ENCODE assay signal across 1 cellular context in the genomic region with DNA sequence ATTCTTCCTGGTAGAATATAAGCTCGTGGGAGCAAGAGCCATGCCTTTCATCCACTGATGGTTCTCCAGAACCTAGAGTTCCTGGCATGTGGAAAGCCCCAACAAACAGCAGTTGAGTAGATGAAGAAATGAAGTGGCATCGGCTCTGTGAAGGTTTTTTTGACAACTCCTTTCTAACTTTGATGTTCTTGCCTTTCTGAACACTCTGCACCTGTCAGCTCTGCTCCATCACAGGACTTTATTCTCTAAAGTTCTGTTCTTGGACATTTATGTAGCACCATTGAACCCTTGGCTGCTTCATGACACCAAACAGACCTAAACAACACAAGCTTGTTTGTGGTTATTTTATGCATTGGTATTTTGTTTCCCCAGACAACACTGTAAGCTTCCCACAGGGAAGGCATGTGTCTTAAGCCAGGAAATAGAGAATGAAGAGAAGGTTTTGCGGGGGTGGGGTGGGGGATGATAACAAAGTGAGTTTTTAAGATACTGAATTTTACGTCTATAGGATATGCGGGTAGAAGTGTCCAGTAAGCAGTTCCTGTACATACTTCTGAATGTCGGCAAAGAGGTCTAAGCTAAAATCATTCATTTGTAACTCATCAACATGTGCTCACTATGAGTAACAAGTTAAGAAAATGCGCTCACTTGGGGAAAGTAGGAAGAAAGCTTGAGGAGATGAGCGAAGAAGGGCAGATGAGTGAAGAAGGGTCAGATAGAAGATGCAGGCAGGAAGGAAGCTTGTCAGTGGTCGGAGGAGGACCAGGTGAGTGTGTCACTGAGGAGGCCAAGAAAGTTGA.
A peak's percentile ranks its signal among the peaks of the same experiment; 100 is the strongest.
TF ChIP-seq lines count a peak whose summit lies in the region.

No MANE protein-coding gene starts in this region.

TF ChIP-seq in GM12878, 131 proteins besides CTCF, POLR2A, EP300 and RAD21 (continued from another document and continues in another):
- TF ChIP-seq, protein P1, sequence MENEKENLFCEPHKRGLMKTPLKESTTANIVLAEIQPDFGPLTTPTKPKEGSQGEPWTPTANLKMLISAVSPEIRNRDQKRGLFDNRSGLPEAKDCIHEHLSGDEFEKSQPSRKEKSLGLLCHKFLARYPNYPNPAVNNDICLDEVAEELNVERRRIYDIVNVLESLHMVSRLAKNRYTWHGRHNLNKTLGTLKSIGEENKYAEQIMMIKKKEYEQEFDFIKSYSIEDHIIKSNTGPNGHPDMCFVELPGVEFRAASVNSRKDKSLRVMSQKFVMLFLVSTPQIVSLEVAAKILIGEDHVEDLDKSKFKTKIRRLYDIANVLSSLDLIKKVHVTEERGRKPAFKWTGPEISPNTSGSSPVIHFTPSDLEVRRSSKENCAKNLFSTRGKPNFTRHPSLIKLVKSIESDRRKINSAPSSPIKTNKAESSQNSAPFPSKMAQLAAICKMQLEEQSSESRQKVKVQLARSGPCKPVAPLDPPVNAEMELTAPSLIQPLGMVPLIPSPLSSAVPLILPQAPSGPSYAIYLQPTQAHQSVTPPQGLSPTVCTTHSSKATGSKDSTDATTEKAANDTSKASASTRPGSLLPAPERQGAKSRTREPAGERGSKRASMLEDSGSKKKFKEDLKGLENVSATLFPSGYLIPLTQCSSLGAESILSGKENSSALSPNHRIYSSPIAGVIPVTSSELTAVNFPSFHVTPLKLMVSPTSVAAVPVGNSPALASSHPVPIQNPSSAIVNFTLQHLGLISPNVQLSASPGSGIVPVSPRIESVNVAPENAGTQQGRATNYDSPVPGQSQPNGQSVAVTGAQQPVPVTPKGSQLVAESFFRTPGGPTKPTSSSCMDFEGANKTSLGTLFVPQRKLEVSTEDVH (IDR thresholded peaks at IDR 0.05; ENCODE audit: low read depth, partially characterized antibody), result no peak
- no peak for TF ChIP-seq CREB1 (IDR thresholded peaks at IDR 0.05; ENCODE audit: low read depth)
- no peak for TF ChIP-seq SUZ12 (IDR thresholded peaks at IDR 0.05; ENCODE audit: unreplicated experiment)
- TF ChIP-seq, protein P2, sequence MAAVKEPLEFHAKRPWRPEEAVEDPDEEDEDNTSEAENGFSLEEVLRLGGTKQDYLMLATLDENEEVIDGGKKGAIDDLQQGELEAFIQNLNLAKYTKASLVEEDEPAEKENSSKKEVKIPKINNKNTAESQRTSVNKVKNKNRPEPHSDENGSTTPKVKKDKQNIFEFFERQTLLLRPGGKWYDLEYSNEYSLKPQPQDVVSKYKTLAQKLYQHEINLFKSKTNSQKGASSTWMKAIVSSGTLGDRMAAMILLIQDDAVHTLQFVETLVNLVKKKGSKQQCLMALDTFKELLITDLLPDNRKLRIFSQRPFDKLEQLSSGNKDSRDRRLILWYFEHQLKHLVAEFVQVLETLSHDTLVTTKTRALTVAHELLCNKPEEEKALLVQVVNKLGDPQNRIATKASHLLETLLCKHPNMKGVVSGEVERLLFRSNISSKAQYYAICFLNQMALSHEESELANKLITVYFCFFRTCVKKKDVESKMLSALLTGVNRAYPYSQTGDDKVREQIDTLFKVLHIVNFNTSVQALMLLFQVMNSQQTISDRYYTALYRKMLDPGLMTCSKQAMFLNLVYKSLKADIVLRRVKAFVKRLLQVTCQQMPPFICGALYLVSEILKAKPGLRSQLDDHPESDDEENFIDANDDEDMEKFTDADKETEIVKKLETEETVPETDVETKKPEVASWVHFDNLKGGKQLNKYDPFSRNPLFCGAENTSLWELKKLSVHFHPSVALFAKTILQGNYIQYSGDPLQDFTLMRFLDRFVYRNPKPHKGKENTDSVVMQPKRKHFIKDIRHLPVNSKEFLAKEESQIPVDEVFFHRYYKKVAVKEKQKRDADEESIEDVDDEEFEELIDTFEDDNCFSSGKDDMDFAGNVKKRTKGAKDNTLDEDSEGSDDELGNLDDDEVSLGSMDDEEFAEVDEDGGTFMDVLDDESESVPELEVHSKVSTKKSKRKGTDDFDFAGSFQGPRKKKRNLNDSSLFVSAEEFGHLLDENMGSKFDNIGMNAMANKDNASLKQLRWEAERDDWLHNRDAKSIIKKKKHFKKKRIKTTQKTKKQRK (IDR thresholded peaks at IDR 0.05; ENCODE audit: low read depth, low read length), result no peak
- no peak for TF ChIP-seq ZNF217 (IDR thresholded peaks at IDR 0.05)
- TF ChIP-seq HDAC6 (IDR thresholded peaks at IDR 0.05; ENCODE audit: unreplicated experiment), result no peak
- peak in 1 of 2 experiments; percentile 80; a peak in 2 of 3 replicates for TF ChIP-seq EGR1 (IDR thresholded peaks at IDR 0.05; ENCODE audit: borderline replicate concordance in 1 of 2, low read depth in 2 of 2, low read length in 2 of 2)
- no peak for TF ChIP-seq PAX5 (IDR thresholded peaks at IDR 0.05; ENCODE audit: borderline replicate concordance, low read depth, low read length)
- no peak; the same call in 1 of the 2 replicates for TF ChIP-seq JUNB (IDR thresholded peaks at IDR 0.05)
- TF ChIP-seq, protein P3, sequence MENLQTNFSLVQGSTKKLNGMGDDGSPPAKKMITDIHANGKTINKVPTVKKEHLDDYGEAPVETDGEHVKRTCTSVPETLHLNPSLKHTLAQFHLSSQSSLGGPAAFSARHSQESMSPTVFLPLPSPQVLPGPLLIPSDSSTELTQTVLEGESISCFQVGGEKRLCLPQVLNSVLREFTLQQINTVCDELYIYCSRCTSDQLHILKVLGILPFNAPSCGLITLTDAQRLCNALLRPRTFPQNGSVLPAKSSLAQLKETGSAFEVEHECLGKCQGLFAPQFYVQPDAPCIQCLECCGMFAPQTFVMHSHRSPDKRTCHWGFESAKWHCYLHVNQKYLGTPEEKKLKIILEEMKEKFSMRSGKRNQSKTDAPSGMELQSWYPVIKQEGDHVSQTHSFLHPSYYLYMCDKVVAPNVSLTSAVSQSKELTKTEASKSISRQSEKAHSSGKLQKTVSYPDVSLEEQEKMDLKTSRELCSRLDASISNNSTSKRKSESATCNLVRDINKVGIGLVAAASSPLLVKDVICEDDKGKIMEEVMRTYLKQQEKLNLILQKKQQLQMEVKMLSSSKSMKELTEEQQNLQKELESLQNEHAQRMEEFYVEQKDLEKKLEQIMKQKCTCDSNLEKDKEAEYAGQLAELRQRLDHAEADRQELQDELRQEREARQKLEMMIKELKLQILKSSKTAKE (IDR thresholded peaks at IDR 0.05; ENCODE audit: low read depth, poor library complexity, severe bottlenecking), result no peak
- no peak for TF ChIP-seq BHLHE40 (IDR thresholded peaks at IDR 0.05; ENCODE audit: borderline replicate concordance in 1 of 2, low read depth in 2 of 2, low read length in 1 of 2)
- TF ChIP-seq CEBPB (IDR thresholded peaks at IDR 0.05; ENCODE audit: borderline replicate concordance in 1 of 2, low read depth in 2 of 2, low read length in 2 of 2), result no peak
- TF ChIP-seq, protein P4, sequence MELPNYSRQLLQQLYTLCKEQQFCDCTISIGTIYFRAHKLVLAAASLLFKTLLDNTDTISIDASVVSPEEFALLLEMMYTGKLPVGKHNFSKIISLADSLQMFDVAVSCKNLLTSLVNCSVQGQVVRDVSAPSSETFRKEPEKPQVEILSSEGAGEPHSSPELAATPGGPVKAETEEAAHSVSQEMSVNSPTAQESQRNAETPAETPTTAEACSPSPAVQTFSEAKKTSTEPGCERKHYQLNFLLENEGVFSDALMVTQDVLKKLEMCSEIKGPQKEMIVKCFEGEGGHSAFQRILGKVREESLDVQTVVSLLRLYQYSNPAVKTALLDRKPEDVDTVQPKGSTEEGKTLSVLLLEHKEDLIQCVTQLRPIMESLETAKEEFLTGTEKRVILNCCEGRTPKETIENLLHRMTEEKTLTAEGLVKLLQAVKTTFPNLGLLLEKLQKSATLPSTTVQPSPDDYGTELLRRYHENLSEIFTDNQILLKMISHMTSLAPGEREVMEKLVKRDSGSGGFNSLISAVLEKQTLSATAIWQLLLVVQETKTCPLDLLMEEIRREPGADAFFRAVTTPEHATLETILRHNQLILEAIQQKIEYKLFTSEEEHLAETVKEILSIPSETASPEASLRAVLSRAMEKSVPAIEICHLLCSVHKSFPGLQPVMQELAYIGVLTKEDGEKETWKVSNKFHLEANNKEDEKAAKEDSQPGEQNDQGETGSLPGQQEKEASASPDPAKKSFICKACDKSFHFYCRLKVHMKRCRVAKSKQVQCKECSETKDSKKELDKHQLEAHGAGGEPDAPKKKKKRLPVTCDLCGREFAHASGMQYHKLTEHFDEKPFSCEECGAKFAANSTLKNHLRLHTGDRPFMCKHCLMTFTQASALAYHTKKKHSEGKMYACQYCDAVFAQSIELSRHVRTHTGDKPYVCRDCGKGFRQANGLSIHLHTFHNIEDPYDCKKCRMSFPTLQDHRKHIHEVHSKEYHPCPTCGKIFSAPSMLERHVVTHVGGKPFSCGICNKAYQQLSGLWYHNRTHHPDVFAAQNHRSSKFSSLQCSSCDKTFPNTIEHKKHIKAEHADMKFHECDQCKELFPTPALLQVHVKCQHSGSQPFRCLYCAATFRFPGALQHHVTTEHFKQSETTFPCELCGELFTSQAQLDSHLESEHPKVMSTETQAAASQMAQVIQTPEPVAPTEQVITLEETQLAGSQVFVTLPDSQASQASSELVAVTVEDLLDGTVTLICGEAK (IDR thresholded peaks at IDR 0.05; ENCODE audit: borderline replicate concordance), result 0 out of 2 replicates have a peak, but pooled peaks have one; percentile 72
- TF ChIP-seq, protein P5, sequence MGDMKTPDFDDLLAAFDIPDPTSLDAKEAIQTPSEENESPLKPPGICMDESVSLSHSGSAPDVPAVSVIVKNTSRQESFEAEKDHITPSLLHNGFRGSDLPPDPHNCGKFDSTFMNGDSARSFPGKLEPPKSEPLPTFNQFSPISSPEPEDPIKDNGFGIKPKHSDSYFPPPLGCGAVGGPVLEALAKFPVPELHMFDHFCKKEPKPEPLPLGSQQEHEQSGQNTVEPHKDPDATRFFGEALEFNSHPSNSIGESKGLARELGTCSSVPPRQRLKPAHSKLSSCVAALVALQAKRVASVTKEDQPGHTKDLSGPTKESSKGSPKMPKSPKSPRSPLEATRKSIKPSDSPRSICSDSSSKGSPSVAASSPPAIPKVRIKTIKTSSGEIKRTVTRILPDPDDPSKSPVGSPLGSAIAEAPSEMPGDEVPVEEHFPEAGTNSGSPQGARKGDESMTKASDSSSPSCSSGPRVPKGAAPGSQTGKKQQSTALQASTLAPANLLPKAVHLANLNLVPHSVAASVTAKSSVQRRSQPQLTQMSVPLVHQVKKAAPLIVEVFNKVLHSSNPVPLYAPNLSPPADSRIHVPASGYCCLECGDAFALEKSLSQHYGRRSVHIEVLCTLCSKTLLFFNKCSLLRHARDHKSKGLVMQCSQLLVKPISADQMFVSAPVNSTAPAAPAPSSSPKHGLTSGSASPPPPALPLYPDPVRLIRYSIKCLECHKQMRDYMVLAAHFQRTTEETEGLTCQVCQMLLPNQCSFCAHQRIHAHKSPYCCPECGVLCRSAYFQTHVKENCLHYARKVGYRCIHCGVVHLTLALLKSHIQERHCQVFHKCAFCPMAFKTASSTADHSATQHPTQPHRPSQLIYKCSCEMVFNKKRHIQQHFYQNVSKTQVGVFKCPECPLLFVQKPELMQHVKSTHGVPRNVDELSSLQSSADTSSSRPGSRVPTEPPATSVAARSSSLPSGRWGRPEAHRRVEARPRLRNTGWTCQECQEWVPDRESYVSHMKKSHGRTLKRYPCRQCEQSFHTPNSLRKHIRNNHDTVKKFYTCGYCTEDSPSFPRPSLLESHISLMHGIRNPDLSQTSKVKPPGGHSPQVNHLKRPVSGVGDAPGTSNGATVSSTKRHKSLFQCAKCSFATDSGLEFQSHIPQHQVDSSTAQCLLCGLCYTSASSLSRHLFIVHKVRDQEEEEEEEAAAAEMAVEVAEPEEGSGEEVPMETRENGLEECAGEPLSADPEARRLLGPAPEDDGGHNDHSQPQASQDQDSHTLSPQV (IDR thresholded peaks at IDR 0.05), result no peak
- no peak for TF ChIP-seq STAT1 (conservative IDR thresholded peaks at IDR 0.05)
- TF ChIP-seq SREBF2 (IDR thresholded peaks at IDR 0.05; ENCODE audit: low read length), result no peak
- TF ChIP-seq ZNF384 (IDR thresholded peaks at IDR 0.05; ENCODE audit: borderline replicate concordance, low read depth, low read length), result no peak
- TF ChIP-seq, protein P6, sequence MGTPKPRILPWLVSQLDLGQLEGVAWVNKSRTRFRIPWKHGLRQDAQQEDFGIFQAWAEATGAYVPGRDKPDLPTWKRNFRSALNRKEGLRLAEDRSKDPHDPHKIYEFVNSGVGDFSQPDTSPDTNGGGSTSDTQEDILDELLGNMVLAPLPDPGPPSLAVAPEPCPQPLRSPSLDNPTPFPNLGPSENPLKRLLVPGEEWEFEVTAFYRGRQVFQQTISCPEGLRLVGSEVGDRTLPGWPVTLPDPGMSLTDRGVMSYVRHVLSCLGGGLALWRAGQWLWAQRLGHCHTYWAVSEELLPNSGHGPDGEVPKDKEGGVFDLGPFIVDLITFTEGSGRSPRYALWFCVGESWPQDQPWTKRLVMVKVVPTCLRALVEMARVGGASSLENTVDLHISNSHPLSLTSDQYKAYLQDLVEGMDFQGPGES (IDR thresholded peaks at IDR 0.05), result no peak
- no peak for TF ChIP-seq RBBP5 (conservative IDR thresholded peaks at IDR 0.05)
- TF ChIP-seq, protein P7, sequence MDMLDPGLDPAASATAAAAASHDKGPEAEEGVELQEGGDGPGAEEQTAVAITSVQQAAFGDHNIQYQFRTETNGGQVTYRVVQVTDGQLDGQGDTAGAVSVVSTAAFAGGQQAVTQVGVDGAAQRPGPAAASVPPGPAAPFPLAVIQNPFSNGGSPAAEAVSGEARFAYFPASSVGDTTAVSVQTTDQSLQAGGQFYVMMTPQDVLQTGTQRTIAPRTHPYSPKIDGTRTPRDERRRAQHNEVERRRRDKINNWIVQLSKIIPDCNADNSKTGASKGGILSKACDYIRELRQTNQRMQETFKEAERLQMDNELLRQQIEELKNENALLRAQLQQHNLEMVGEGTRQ (IDR thresholded peaks at IDR 0.05; ENCODE audit: borderline replicate concordance, low read depth, low read length), result no peak
- no peak for TF ChIP-seq NR2C2 (IDR thresholded peaks at IDR 0.05; ENCODE audit: borderline replicate concordance, control insufficient read depth, insufficient read length, low read depth)
- peak; percentile 81; the same call in 1 of the 2 replicates for TF ChIP-seq SMAD5 (IDR thresholded peaks at IDR 0.05; ENCODE audit: low read depth)
- no peak for TF ChIP-seq NRF1 (conservative IDR thresholded peaks at IDR 0.05; ENCODE audit: low read depth, low read length)
- TF ChIP-seq RUNX3 (IDR thresholded peaks at IDR 0.05; ENCODE audit: low read length), result no peak
- TF ChIP-seq BMI1 (IDR thresholded peaks at IDR 0.05; ENCODE audit: borderline replicate concordance), result no peak
- no peak for TF ChIP-seq IRF4 (IDR thresholded peaks at IDR 0.05; ENCODE audit: low read depth, low read length)
- TF ChIP-seq, protein P8, sequence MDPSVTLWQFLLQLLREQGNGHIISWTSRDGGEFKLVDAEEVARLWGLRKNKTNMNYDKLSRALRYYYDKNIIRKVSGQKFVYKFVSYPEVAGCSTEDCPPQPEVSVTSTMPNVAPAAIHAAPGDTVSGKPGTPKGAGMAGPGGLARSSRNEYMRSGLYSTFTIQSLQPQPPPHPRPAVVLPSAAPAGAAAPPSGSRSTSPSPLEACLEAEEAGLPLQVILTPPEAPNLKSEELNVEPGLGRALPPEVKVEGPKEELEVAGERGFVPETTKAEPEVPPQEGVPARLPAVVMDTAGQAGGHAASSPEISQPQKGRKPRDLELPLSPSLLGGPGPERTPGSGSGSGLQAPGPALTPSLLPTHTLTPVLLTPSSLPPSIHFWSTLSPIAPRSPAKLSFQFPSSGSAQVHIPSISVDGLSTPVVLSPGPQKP (IDR thresholded peaks at IDR 0.05; ENCODE audit: low read depth, low read length), result no peak
- no peak for TF ChIP-seq SIN3A (IDR thresholded peaks at IDR 0.05; ENCODE audit: low read depth, low read length)
- TF ChIP-seq NR2C1 (IDR thresholded peaks at IDR 0.05), result no peak
- no peak for TF ChIP-seq POLR2AphosphoS2 (IDR thresholded peaks at IDR 0.05; ENCODE audit: low read depth, low read length)
- TF ChIP-seq GATAD2B (conservative IDR thresholded peaks at IDR 0.05; ENCODE audit: low read depth), result no peak
